ENCODE assay signal across 1 cellular context in the genomic region with DNA sequence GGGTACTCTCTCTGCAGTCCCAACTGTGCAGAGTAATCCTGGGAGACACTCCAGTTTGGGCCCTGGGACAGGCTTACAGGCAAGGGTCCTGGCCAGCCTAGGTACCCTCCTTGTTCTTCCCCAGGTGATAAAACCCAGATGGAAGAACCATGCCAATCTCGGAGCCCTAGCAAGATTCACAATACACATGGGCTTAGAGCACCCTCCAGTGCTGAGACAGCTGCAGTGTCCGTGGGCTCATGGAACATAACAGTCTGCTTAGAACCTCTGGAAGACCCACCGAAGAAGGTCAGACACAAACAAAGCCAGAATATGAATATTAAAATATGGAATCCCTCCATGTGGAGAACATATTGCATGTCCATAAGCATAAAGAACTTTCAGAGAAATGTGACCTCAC.
TF ChIP-seq lines count a peak whose summit lies in the region.

No MANE protein-coding gene starts in this region.

TF ChIP-seq in HCT116, 20 proteins besides CTCF, POLR2A, EP300 and RAD21 (continued from another document):
- TF ChIP-seq REST (IDR thresholded peaks at IDR 0.05; ENCODE audit: low read depth) = no peak
- TF ChIP-seq CBX3 (IDR thresholded peaks at IDR 0.05; ENCODE audit: low read depth) = no peak
- TF ChIP-seq POLR2AphosphoS5 (IDR thresholded peaks at IDR 0.05; ENCODE audit: low read depth, low read length) = no peak
- no peak for TF ChIP-seq SIN3A (IDR thresholded peaks at IDR 0.05; ENCODE audit: low read depth)
- TF ChIP-seq YY1 (IDR thresholded peaks at IDR 0.05; ENCODE audit: extremely low read depth, insufficient replicate concordance, low read depth, low read length) = no peak
- TF ChIP-seq, protein P1, sequence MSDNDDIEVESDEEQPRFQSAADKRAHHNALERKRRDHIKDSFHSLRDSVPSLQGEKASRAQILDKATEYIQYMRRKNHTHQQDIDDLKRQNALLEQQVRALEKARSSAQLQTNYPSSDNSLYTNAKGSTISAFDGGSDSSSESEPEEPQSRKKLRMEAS (IDR thresholded peaks at IDR 0.05) = no peak
- TF ChIP-seq CEBPB (IDR thresholded peaks at IDR 0.05; ENCODE audit: low read depth) = no peak
- no peak for TF ChIP-seq EZH2 (IDR thresholded peaks at IDR 0.05)
- TF ChIP-seq ELF1 (IDR thresholded peaks at IDR 0.05; ENCODE audit: borderline replicate concordance, low read depth) = no peak
- TF ChIP-seq SP1 (IDR thresholded peaks at IDR 0.05; ENCODE audit: low read depth) = no peak
